36 cellular contexts compared by ENCODE assay signal in the genomic region with DNA sequence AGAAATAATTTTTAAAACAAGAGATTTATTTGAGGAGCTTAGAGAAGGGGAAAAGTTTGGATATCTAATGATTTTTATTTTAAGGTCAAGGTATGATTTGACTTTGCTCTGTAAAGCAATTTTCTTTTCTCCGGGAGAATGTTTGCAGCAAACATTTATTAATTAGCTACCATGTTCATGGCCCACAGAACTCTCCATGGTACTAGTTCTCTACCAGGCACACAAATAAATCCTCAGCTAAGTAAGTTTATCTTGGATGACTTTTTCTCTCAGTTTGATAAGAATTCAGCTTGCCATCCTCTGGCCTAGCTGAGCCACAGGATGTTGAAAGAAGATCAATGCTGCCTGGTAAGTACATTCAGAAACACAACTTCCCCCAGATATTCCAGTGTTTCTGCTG.
"Had no signal": no experiment of that assay in that cellular context is flagged by ENCODE, and none has a peak within 500 bp of the region (broad histone marks: within the 10 kb centered on the region; RNA-seq: fewer than 3 reads in every experiment).

No MANE protein-coding gene starts in this region.

- DNase-seq: activated B cell treated with CpG ODN at 0.5 μM for 24 hours; activated CD4-positive, alpha-beta memory T cell treated with anti-CD3 and anti-CD28 coated beads for 36 hours; activated CD4-positive, alpha-beta T cell treated with anti-CD3 and anti-CD28 coated beads for 4 hours; activated CD4-positive, alpha-beta T cell treated with anti-CD3 and anti-CD28 coated beads, Interleukin-2, amount 10 ng/mL, durations not matched to agents 24 days and 14 days; activated CD4-positive, alpha-beta T cell treated with anti-CD3 and anti-CD28 coated beads, Interleukin-2, amount 50 U/mL, for 1 hour; activated CD4-positive, alpha-beta T cell treated with anti-CD3 and anti-CD28 coated beads, Interleukin-2, amount 50 U/mL, for 4 hours; activated CD4-positive, CD25-positive, alpha-beta regulatory T cell treated with anti-CD3 and anti-CD28 coated beads, Interleukin-2, amount 50 U/mL, for 72 hours; activated CD8-positive, alpha-beta memory T cell treated with anti-CD3 and anti-CD28 coated beads, Interleukin-2, amount 50 U/mL, for 4 hours; activated CD8-positive, alpha-beta T cell treated with anti-CD3 and anti-CD28 coated beads for 36 hours; activated effector memory CD4-positive, alpha-beta T cell treated with anti-CD3 and anti-CD28 coated beads, Interleukin-2, amount 50 U/mL, for 16 hours; activated gamma-delta T cell treated with Interleukin-2 at 50 U/mL for 16 hours; activated naive CD4-positive, alpha-beta T cell; activated naive CD4-positive, alpha-beta T cell treated with anti-CD3 and anti-CD28 coated beads for 36 hours; activated naive CD4-positive, alpha-beta T cell treated with anti-CD3 and anti-CD28 coated beads, Interleukin-2, amount 50 U/mL, for 16 hours; activated naive CD8-positive, alpha-beta T cell treated with anti-CD3 and anti-CD28 coated beads for 36 hours; activated T-cell treated with anti-CD3 and anti-CD28 coated beads for 4 hours; activated T-cell treated with anti-CD3 and anti-CD28 coated beads, Interleukin-2, amount 50 U/mL, for 1 hour; activated T-cell treated with anti-CD3 and anti-CD28 coated beads, Interleukin-2, amount 50 U/mL, for 4 hours; activated T-cell treated with anti-CD3 and anti-CD28 coated beads, Interleukin-2, amount 50 U/mL, for 72 hours; adrenal gland; amniotic stem cell; caudate nucleus; cerebellar nuclear complex; T-helper 2 cell; T-helper 9 cell had no signal

- H3K27ac ChIP-seq: adrenal gland, ascending aorta, cardiac muscle cell, VCaP had no signal

- H3K9me3 ChIP-seq: adrenal gland, ascending aorta had no signal

- H3K27ac Mint-ChIP-seq: activated B cell treated with CpG ODN at 0.5 μM for 24 hours; activated CD4-positive, alpha-beta memory T cell treated with anti-CD3 and anti-CD28 coated beads for 36 hours; activated CD4-positive, alpha-beta T cell treated with anti-CD3 and anti-CD28 coated beads, Interleukin-2, amount 10 ng/mL, durations not matched to agents 24 days and 14 days; activated CD8-positive, alpha-beta T cell treated with anti-CD3 and anti-CD28 coated beads for 36 hours; activated naive CD4-positive, alpha-beta T cell treated with anti-CD3 and anti-CD28 coated beads for 36 hours; activated naive CD4-positive, alpha-beta T cell treated with anti-CD3 and anti-CD28 coated beads, Interleukin-2, amount 50 U/mL, for 72 hours; activated naive CD8-positive, alpha-beta T cell treated with anti-CD3 and anti-CD28 coated beads for 36 hours; activated T-cell treated with anti-CD3 and anti-CD28 coated beads, Interleukin-2, amount 50 U/mL, for 72 hours; activated T-helper 1 cell treated with anti-CD3 and anti-CD28 coated beads, Interleukin-12 subunit alpha, Interleukin-12 subunit beta, Interleukin-2, Interleukin-4 antibody, amounts not matched to agents 30 ng/mL and 10 ng/mL and 1 ng/mL, durations not matched to agents 14 hours and 24 hours and 36 hours; activated T-helper 17 cell treated with anti-CD3 and anti-CD28 coated beads, Interleukin-2, amount 50 U/mL, for 72 hours; brain; T-helper 2 cell treated with Interferon-gamma antibody and Interleukin-4, amounts not matched to agents 5 μg/mL and 100 μg/mL, for 36 hours had no signal

- H3K27me3 ChIP-seq: ascending aorta, cardiac muscle cell had no signal

- H3K4me1 Mint-ChIP-seq: activated B cell treated with CpG ODN at 0.5 μM for 24 hours; activated CD4-positive, alpha-beta T cell treated with anti-CD3 and anti-CD28 coated beads, Interleukin-2, amount 10 ng/mL, durations not matched to agents 24 days and 14 days; activated naive CD8-positive, alpha-beta T cell treated with anti-CD3 and anti-CD28 coated beads for 36 hours; activated T-helper 17 cell treated with anti-CD3 and anti-CD28 coated beads, Interleukin-2, amount 50 U/mL, for 72 hours; central memory CD8-positive, alpha-beta T cell had no signal

- H3K36me3 ChIP-seq: adrenal gland, ascending aorta, cardiac muscle cell had no signal

- FAIRE-seq: bronchial epithelial cell, TTC549 had no signal

- H3K4me3 ChIP-seq: adrenal gland, ascending aorta, cardiac muscle cell had no signal

- H3K4me1 ChIP-seq: adrenal gland, ascending aorta had no signal

- H3K4me3 Mint-ChIP-seq: activated B cell treated with CpG ODN at 0.5 μM for 24 hours; activated CD4-positive, alpha-beta memory T cell treated with anti-CD3 and anti-CD28 coated beads for 36 hours; activated CD4-positive, alpha-beta T cell treated with anti-CD3 and anti-CD28 coated beads, Interleukin-2, amount 10 ng/mL, durations not matched to agents 24 days and 14 days; activated CD8-positive, alpha-beta T cell treated with anti-CD3 and anti-CD28 coated beads for 36 hours; activated naive CD4-positive, alpha-beta T cell treated with anti-CD3 and anti-CD28 coated beads for 36 hours; activated naive CD8-positive, alpha-beta T cell treated with anti-CD3 and anti-CD28 coated beads for 36 hours; activated T-cell treated with anti-CD3 and anti-CD28 coated beads, Interleukin-2, amount 50 U/mL, for 4 hours; activated T-cell treated with anti-CD3 and anti-CD28 coated beads, Interleukin-2, amount 50 U/mL, for 72 hours; activated T-helper 1 cell treated with anti-CD3 and anti-CD28 coated beads, Interleukin-12 subunit alpha, Interleukin-12 subunit beta, Interleukin-2, Interleukin-4 antibody, amounts not matched to agents 30 ng/mL and 10 ng/mL and 1 ng/mL, durations not matched to agents 14 hours and 24 hours and 36 hours; activated T-helper 17 cell treated with anti-CD3 and anti-CD28 coated beads, Interleukin-2, amount 50 U/mL, for 72 hours; brain; central memory CD8-positive, alpha-beta T cell; T-helper 2 cell treated with Interferon-gamma antibody and Interleukin-4, amounts not matched to agents 5 μg/mL and 100 μg/mL, for 36 hours had no signal

- ATAC-seq: activated CD8-positive, alpha-beta T cell treated with anti-CD3 and anti-CD28 coated beads for 36 hours; activated naive CD4-positive, alpha-beta T cell treated with anti-CD3 and anti-CD28 coated beads, Interleukin-2, amount 50 U/mL, for 72 hours; activated T-cell treated with anti-CD3 and anti-CD28 coated beads, Interleukin-2, amount 50 U/mL, for 4 hours; activated T-cell treated with anti-CD3 and anti-CD28 coated beads, Interleukin-2, amount 50 U/mL, for 72 hours; activated T-helper 17 cell treated with anti-CD3 and anti-CD28 coated beads, Interleukin-2, amount 50 U/mL, for 72 hours had no signal

- H3K9me3 Mint-ChIP-seq: activated B cell treated with CpG ODN at 0.5 μM for 24 hours; activated CD4-positive, alpha-beta memory T cell treated with anti-CD3 and anti-CD28 coated beads for 36 hours; activated CD4-positive, alpha-beta T cell treated with anti-CD3 and anti-CD28 coated beads, Interleukin-2, amount 10 ng/mL, durations not matched to agents 24 days and 14 days; activated CD8-positive, alpha-beta T cell treated with anti-CD3 and anti-CD28 coated beads for 36 hours; activated naive CD4-positive, alpha-beta T cell treated with anti-CD3 and anti-CD28 coated beads for 36 hours; activated naive CD4-positive, alpha-beta T cell treated with anti-CD3 and anti-CD28 coated beads, Interleukin-2, amount 50 U/mL, for 72 hours; activated naive CD8-positive, alpha-beta T cell treated with anti-CD3 and anti-CD28 coated beads for 36 hours; activated T-cell treated with anti-CD3 and anti-CD28 coated beads, Interleukin-2, amount 50 U/mL, for 4 hours; activated T-cell treated with anti-CD3 and anti-CD28 coated beads, Interleukin-2, amount 50 U/mL, for 72 hours; activated T-helper 1 cell treated with anti-CD3 and anti-CD28 coated beads, Interleukin-12 subunit alpha, Interleukin-12 subunit beta, Interleukin-2, Interleukin-4 antibody, amounts not matched to agents 30 ng/mL and 10 ng/mL and 1 ng/mL, durations not matched to agents 14 hours and 24 hours and 36 hours; activated T-helper 17 cell treated with anti-CD3 and anti-CD28 coated beads, Interleukin-2, amount 50 U/mL, for 72 hours; brain; central memory CD8-positive, alpha-beta T cell; T-helper 2 cell treated with Interferon-gamma antibody and Interleukin-4, amounts not matched to agents 5 μg/mL and 100 μg/mL, for 36 hours had no signal

- H3K36me3 Mint-ChIP-seq: activated CD4-positive, alpha-beta memory T cell treated with anti-CD3 and anti-CD28 coated beads for 36 hours; activated naive CD4-positive, alpha-beta T cell treated with anti-CD3 and anti-CD28 coated beads, Interleukin-2, amount 50 U/mL, for 72 hours; activated naive CD8-positive, alpha-beta T cell treated with anti-CD3 and anti-CD28 coated beads for 36 hours; brain had no signal
